In genomic region chr9:98314381-98315066, GRCh38 we compare ENCODE assay signal across 13 cellular contexts. TPM values are rescaled to one million over a fixed set of nuclear protein-coding genes. Genes with fewer than 3 reads are reported as not detected.
DNase-seq lines count a peak whose midpoint lies in the region; TF ChIP-seq lines count a peak whose summit lies in the region.
"Had no signal": no experiment of that assay in that cellular context is flagged by ENCODE, and none has a peak within 500 bp of the region (broad histone marks: within the 10 kb centered on the region; RNA-seq: fewer than 3 reads in every experiment).

No MANE protein-coding gene starts in this region.

- H3K9me3 Mint-ChIP-seq in activated T-helper 1 cell treated with anti-CD3 and anti-CD28 coated beads, Interleukin-12 subunit alpha, Interleukin-12 subunit beta, Interleukin-2, Interleukin-4 antibody, amounts not matched to agents 30 ng/mL and 10 ng/mL and 1 ng/mL, durations not matched to agents 14 hours and 24 hours and 36 hours, result no peaks in the 10 kb centered on the region
- H3K9me3 Mint-ChIP-seq: brain; stimulated activated naive CD8-positive, alpha-beta T cell treated with anti-CD3 and anti-CD28 coated beads, Interleukin-15, Interleukin-2, amounts not matched to agents 100 ng/mL and 50 ng/mL, for 24 hours had no signal

- peak; percentile 3 to 4 for DNase-seq in AML-193 (lab: John Stamatoyannopoulos, UW)
- DNase-seq in M059J (ENCODE audit: low read depth), result peak; percentile 59
- DNase-seq in astrocyte of the hippocampus (ENCODE audit: low read depth, low spot score), result peak; percentile 15
- peak; percentile 76 for DNase-seq in kidney epithelial cell (ENCODE audit: low read depth)
- DNase-seq in NCI-H2107 (lab: John Stamatoyannopoulos, UW), result no peak
- DNase-seq in NCI-H82 (lab: John Stamatoyannopoulos, UW), result no peak
- DNase-seq in activated T-helper 1 cell treated with anti-CD3 and anti-CD28 coated beads, Interleukin-12 subunit alpha, Interleukin-12 subunit beta, Interleukin-2, Interleukin-4 antibody, amounts not matched to agents 30 ng/mL and 10 ng/mL and 1 ng/mL, durations not matched to agents 14 hours and 24 hours and 36 hours (ENCODE audit: low spot score), result no peak
- DNase-seq in RPMI8226, result no peak
- DNase-seq: NCI-H345; SK-N-SH; stimulated activated CD4-positive, alpha-beta T cell treated with anti-CD3 and anti-CD28 coated beads, Interleukin-4, amount 100 ng/mL, for 4 hours had no signal

- H3K4me3 ChIP-seq in kidney epithelial cell (ENCODE audit: low read depth, low read length), result no peak overlapping the region

- peaks cover 4% of the 10 kb centered on the region for H3K27me3 Mint-ChIP-seq in activated T-helper 1 cell treated with anti-CD3 and anti-CD28 coated beads, Interleukin-12 subunit alpha, Interleukin-12 subunit beta, Interleukin-2, Interleukin-4 antibody, amounts not matched to agents 30 ng/mL and 10 ng/mL and 1 ng/mL, durations not matched to agents 14 hours and 24 hours and 36 hours (ENCODE audit: insufficient read depth)
- H3K27me3 Mint-ChIP-seq: stimulated activated naive CD8-positive, alpha-beta T cell treated with anti-CD3 and anti-CD28 coated beads, Interleukin-15, Interleukin-2, amounts not matched to agents 100 ng/mL and 50 ng/mL, for 24 hours had no signal

- no peak overlapping the region for H3K27ac Mint-ChIP-seq in activated T-helper 1 cell treated with anti-CD3 and anti-CD28 coated beads, Interleukin-12 subunit alpha, Interleukin-12 subunit beta, Interleukin-2, Interleukin-4 antibody, amounts not matched to agents 30 ng/mL and 10 ng/mL and 1 ng/mL, durations not matched to agents 14 hours and 24 hours and 36 hours
- H3K27ac Mint-ChIP-seq: brain; stimulated activated naive CD8-positive, alpha-beta T cell treated with anti-CD3 and anti-CD28 coated beads, Interleukin-15, Interleukin-2, amounts not matched to agents 100 ng/mL and 50 ng/mL, for 24 hours had no signal

- H3K36me3 ChIP-seq in kidney epithelial cell (ENCODE audit: control insufficient read depth, insufficient read depth, low read length), result no peaks in the 10 kb centered on the region

- peaks cover 6% of the 10 kb centered on the region for H3K4me1 Mint-ChIP-seq in activated T-helper 1 cell treated with anti-CD3 and anti-CD28 coated beads, Interleukin-12 subunit alpha, Interleukin-12 subunit beta, Interleukin-2, Interleukin-4 antibody, amounts not matched to agents 30 ng/mL and 10 ng/mL and 1 ng/mL, durations not matched to agents 14 hours and 24 hours and 36 hours (ENCODE audit: low read depth)

- no peak for TF ChIP-seq CTCF in kidney epithelial cell (IDR thresholded peaks at IDR 0.05; ENCODE audit: insufficient read depth, low read length, poor library complexity, severe bottlenecking)

- no peaks in the 10 kb centered on the region for H3K27me3 ChIP-seq in kidney epithelial cell (ENCODE audit: control insufficient read depth, insufficient read depth, low read length)

- H3K36me3 Mint-ChIP-seq in activated T-helper 1 cell treated with anti-CD3 and anti-CD28 coated beads, Interleukin-12 subunit alpha, Interleukin-12 subunit beta, Interleukin-2, Interleukin-4 antibody, amounts not matched to agents 30 ng/mL and 10 ng/mL and 1 ng/mL, durations not matched to agents 14 hours and 24 hours and 36 hours (ENCODE audit: low read depth), result no peaks in the 10 kb centered on the region

- no peak overlapping the region for H3K4me3 Mint-ChIP-seq in activated T-helper 1 cell treated with anti-CD3 and anti-CD28 coated beads, Interleukin-12 subunit alpha, Interleukin-12 subunit beta, Interleukin-2, Interleukin-4 antibody, amounts not matched to agents 30 ng/mL and 10 ng/mL and 1 ng/mL, durations not matched to agents 14 hours and 24 hours and 36 hours
- H3K4me3 Mint-ChIP-seq: brain; stimulated activated naive CD8-positive, alpha-beta T cell treated with anti-CD3 and anti-CD28 coated beads, Interleukin-15, Interleukin-2, amounts not matched to agents 100 ng/mL and 50 ng/mL, for 24 hours had no signal

- intact Hi-C loops in activated T-helper 1 cell treated with anti-CD3 and anti-CD28 coated beads, Interleukin-12 subunit alpha, Interleukin-12 subunit beta, Interleukin-2, Interleukin-4 antibody, amounts not matched to agents 30 ng/mL and 10 ng/mL and 1 ng/mL, durations not matched to agents 14 hours and 24 hours and 36 hours (cut with micrococcal nuclease), result loop anchor here (1.0 kb wide), 2 partner anchors 462 to 477 kb away; no protein-coding TSS in a partner anchor

RNA-seq across cellular contexts. Expression of gene TBC1D2, which starts 59.1 kb away (rescaled TPM):
- total RNA-seq in M059J (2014; rRNA removed; shearing (Covaris generic)), result 14.0 and 27.9 TPM in 2 replicates
- 21.4 and 23.6 TPM in 2 replicates for total RNA-seq in kidney epithelial cell
- 1.8 and 2.2 TPM in 2 replicates for total RNA-seq in activated T-helper 1 cell treated with anti-CD3 and anti-CD28 coated beads, Interleukin-12 subunit alpha, Interleukin-12 subunit beta, Interleukin-2, Interleukin-4 antibody, amounts not matched to agents 30 ng/mL and 10 ng/mL and 1 ng/mL, durations not matched to agents 14 hours and 24 hours and 36 hours

Comparison
In these comparisons a context has a peak if more than half of its experiments do, and no peak if none do; other contexts are left out.
1. DNase-seq: peak in AML-193 (2 of 2), M059J (single experiment), astrocyte of the hippocampus (single experiment) and kidney epithelial cell (single experiment); none in NCI-H2107 (single experiment), NCI-H82 (single experiment), activated T-helper 1 cell treated with anti-CD3 and anti-CD28 coated beads, Interleukin-12 subunit alpha, Interleukin-12 subunit beta, Interleukin-2, Interleukin-4 antibody, amounts not matched to agents 30 ng/mL and 10 ng/mL and 1 ng/mL, durations not matched to agents 14 hours and 24 hours and 36 hours (single experiment) and RPMI8226 (single experiment).